22 cellular contexts compared by ENCODE assay signal in genomic region chr9:136448655-136449054, GRCh38. TPM values are rescaled to one million over a fixed set of nuclear protein-coding genes. Genes with fewer than 3 reads are reported as not detected.
A peak's percentile ranks its signal among the peaks of the same experiment; 100 is the strongest.
DNase-seq lines count a peak whose midpoint lies in the region; ATAC-seq and TF ChIP-seq lines count a peak whose summit lies in the region.
"Had no signal": no experiment of that assay in that cellular context is flagged by ENCODE, and none has a peak within 500 bp of the region (broad histone marks: within the 10 kb centered on the region; RNA-seq: fewer than 3 reads in every experiment).

No MANE protein-coding gene starts in this region.

- H3K4ac ChIP-seq in neuronal stem cell (ENCODE audit: low read length) = no peak overlapping the region

- H3K4me1 ChIP-seq in BLaER1 treated with 17β-estradiol and CSF1 and Interleukin-3, amounts not matched to agents 10 nM and 100 nM = peaks cover 9 to 90% (median 86%) of the 10 kb centered on the region in 10 experiments
- H3K4me1 ChIP-seq in HEK293 (ENCODE audit: control insufficient read depth, insufficient read depth, low read length) (no peaks in the 10 kb centered on the region), neuronal stem cell (ENCODE audit: control insufficient read depth in 2 of 2, insufficient read depth in 1 of 2, low read depth in 1 of 2, low read length in 2 of 2) (no peaks in the 10 kb centered on the region), body of pancreas (no peaks in the 10 kb centered on the region)
- H3K4me1 ChIP-seq: A549, BE2C, HAP-1 had no signal

- no peaks in the 10 kb centered on the region for H3K9me3 ChIP-seq in BLaER1 treated with 17β-estradiol and CSF1 and Interleukin-3, amounts not matched to agents 10 nM and 100 nM (replicated peaks in 1 of 11)
- H3K9me3 ChIP-seq in HEK293 (ENCODE audit: control insufficient read depth, insufficient read depth, low read depth, low read length) (no peaks in the 10 kb centered on the region), neuronal stem cell (replicated peaks in 1 of 2; ENCODE audit: control insufficient read depth in 2 of 2, insufficient read depth in 1 of 2, low read depth in 1 of 2, low read length in 2 of 2) (no peaks in the 10 kb centered on the region), body of pancreas (no peaks in the 10 kb centered on the region)
- H3K9me3 ChIP-seq: A549, BE2C, HAP-1 had no signal

- DNase-seq in head of caudate nucleus (peak in 27 of 42 donors; percentile 9 to 78 (median 41)), neuronal stem cell (ENCODE audit: low spot score) (no peak), NOMO-1 treated with DMSO at 0.1 percent for 48 hours (lab: John Stamatoyannopoulos, UW; ENCODE audit: unreplicated experiment) (no peak), NCI-H2029 treated with DMSO at 0.1 percent for 48 hours (lab: John Stamatoyannopoulos, UW) (no peak), progenitor cell of endocrine pancreas (ENCODE audit: low spot score, unreplicated experiment) (no peak), body of pancreas (no peak)
- DNase-seq: 8988T; ACHN; AML-193; BE2C; CD4-positive, CD25-positive, alpha-beta regulatory T cell; CD8-positive, alpha-beta T cell; DMS 273 treated with DMSO at 0.1 percent for 48 hours; DMS79; EL; GF-D8; GOT3 had no signal

- no peaks in the 10 kb centered on the region for H3K9me3 Mint-ChIP-seq in progenitor cell of endocrine pancreas (ENCODE audit: low read depth)
- H3K9me3 Mint-ChIP-seq: CD4-positive, CD25-positive, alpha-beta regulatory T cell; CD8-positive, alpha-beta T cell had no signal

- H3K36me3 ChIP-seq in BLaER1 treated with 17β-estradiol and CSF1 and Interleukin-3, amounts not matched to agents 10 nM and 100 nM = peaks cover 85 to 100% (median 95%) of the 10 kb centered on the region in 11 experiments
- H3K36me3 ChIP-seq in HEK293 (ENCODE audit: control insufficient read depth in 2 of 2, insufficient read depth in 1 of 2, low read length in 2 of 2) (peaks cover 19 to 89% of the 10 kb centered on the region in 2 experiments; a peak in 2 of 3 replicates), neuronal stem cell (replicated peaks in 1 of 2; ENCODE audit: control insufficient read depth in 2 of 2, insufficient read depth in 2 of 2, low read length in 2 of 2) (peaks cover 55 to 90% of the 10 kb centered on the region in 2 donors), body of pancreas (replicated peaks in 1 of 2; ENCODE audit: insufficient read depth in 1 of 2, low read depth in 2 of 2) (peaks cover 14 to 52% of the 10 kb centered on the region in 2 donors)

- H3K79me1 ChIP-seq in neuronal stem cell (ENCODE audit: low read depth, low read length) = peaks cover 4% of the 10 kb centered on the region

- no peak overlapping the region for H4K91ac ChIP-seq in neuronal stem cell (ENCODE audit: low read depth, low read length, poor library complexity)

- POLR2A ChIA-PET in HEK293 (lab: Yijun Ruan, JAX) = no interaction called here

- TF ChIP-seq CTCF in HEK293 (tag by site-specific recombination; IDR thresholded peaks at IDR 0.05) = no peak
- TF ChIP-seq CTCF in progenitor cell of endocrine pancreas (IDR thresholded peaks at IDR 0.05; ENCODE audit: unreplicated experiment) = no peak
- no peak for TF ChIP-seq CTCF in body of pancreas (IDR thresholded peaks at IDR 0.05)

- CTCF ChIA-PET in HEK293 (lab: Yijun Ruan, JAX) = no interaction called here

- H3K23ac ChIP-seq in neuronal stem cell (ENCODE audit: low read depth, low read length, poor library complexity) = no peak overlapping the region

- H2AK5ac ChIP-seq in neuronal stem cell (ENCODE audit: low read depth, low read length) = no peak overlapping the region

- H3K27ac Mint-ChIP-seq in progenitor cell of endocrine pancreas = no peak overlapping the region
- H3K27ac Mint-ChIP-seq: CD4-positive, CD25-positive, alpha-beta regulatory T cell; CD8-positive, alpha-beta T cell had no signal

- H3K18ac ChIP-seq in neuronal stem cell (ENCODE audit: low read length) = no peak overlapping the region

- peak overlapping the region in 10 of 11 experiments; percentile 48 to 93 (median 82); a peak in 16 of 22 replicates for H3K4me2 ChIP-seq in BLaER1 treated with 17β-estradiol and CSF1 and Interleukin-3, amounts not matched to agents 10 nM and 100 nM
- H3K4me2 ChIP-seq in neuronal stem cell (ENCODE audit: insufficient read depth, low read length, poor library complexity, severe bottlenecking) = no peak overlapping the region
- H3K4me2 ChIP-seq: A549 had no signal

- H3K9ac ChIP-seq in BLaER1 treated with 17β-estradiol and CSF1 and Interleukin-3, amounts not matched to agents 10 nM and 100 nM = peak overlapping the region in 1 of 11 experiments; percentile 4; a peak in 2 of 22 replicates
- no peak overlapping the region for H3K9ac ChIP-seq in neuronal stem cell (ENCODE audit: low read depth, low read length, poor library complexity)

- H2BK5ac ChIP-seq in neuronal stem cell (ENCODE audit: low read length) = no peak overlapping the region

- H3K27me3 ChIP-seq in BLaER1 treated with 17β-estradiol and CSF1 and Interleukin-3, amounts not matched to agents 10 nM and 100 nM = no peaks in the 10 kb centered on the region
- no peaks in the 10 kb centered on the region for H3K27me3 ChIP-seq in neuronal stem cell (ENCODE audit: control insufficient read depth in 3 of 3, insufficient read depth in 3 of 3, low read depth in 1 of 3, low read length in 3 of 3)
- no peaks in the 10 kb centered on the region for H3K27me3 ChIP-seq in body of pancreas
- H3K27me3 ChIP-seq: BE2C had no signal

- no peak overlapping the region for H2AFZ ChIP-seq in neuronal stem cell (ENCODE audit: low read length)

- H3K36me3 Mint-ChIP-seq in progenitor cell of endocrine pancreas (ENCODE audit: insufficient read depth) = peaks cover 32% of the 10 kb centered on the region

- no peak overlapping the region for H3K4me3 ChIP-seq in BLaER1 treated with 17β-estradiol and CSF1 and Interleukin-3, amounts not matched to agents 10 nM and 100 nM
- no peak overlapping the region for H3K4me3 ChIP-seq in HEK293 (ENCODE audit: low read depth, low read length)
- no peak overlapping the region for H3K4me3 ChIP-seq in neuronal stem cell (ENCODE audit: low read length in 2 of 2)
- H3K4me3 ChIP-seq in body of pancreas = no peak overlapping the region
- H3K4me3 ChIP-seq: A549, HAP-1 had no signal

- peaks cover 71 to 100% (median 98%) of the 10 kb centered on the region in 11 experiments for H4K20me1 ChIP-seq in BLaER1 treated with 17β-estradiol and CSF1 and Interleukin-3, amounts not matched to agents 10 nM and 100 nM

- H3K27me3 Mint-ChIP-seq in progenitor cell of endocrine pancreas = no peaks in the 10 kb centered on the region
- H3K27me3 Mint-ChIP-seq: CD4-positive, CD25-positive, alpha-beta regulatory T cell had no signal

- no CpG with 5 or more reads among the region's 3 CpGs for WGBS in neuronal stem cell (ENCODE audit: extremely low coverage in 2 of 2, insufficient read length in 2 of 2, insufficient replicate concordance in 1 of 2), 2 donors
- WGBS in body of pancreas, 2 donors = 74 to 80% methylated on average over 3 of the region's 3 CpGs

- H3K4me3 Mint-ChIP-seq in progenitor cell of endocrine pancreas (ENCODE audit: low read depth) = no peak overlapping the region
- H3K4me3 Mint-ChIP-seq: CD4-positive, CD25-positive, alpha-beta regulatory T cell; CD8-positive, alpha-beta T cell had no signal

- H3K27ac ChIP-seq in BLaER1 treated with 17β-estradiol and CSF1 and Interleukin-3, amounts not matched to agents 10 nM and 100 nM = no peak overlapping the region
- H3K27ac ChIP-seq in HEK293 (ENCODE audit: extremely low read depth, low read depth, low read length) = no peak overlapping the region
- no peak overlapping the region for H3K27ac ChIP-seq in neuronal stem cell (replicated peaks; ENCODE audit: low read length)
- H3K27ac ChIP-seq in body of pancreas = no peak overlapping the region
- H3K27ac ChIP-seq: A549, C4-2B had no signal

- H3K14ac ChIP-seq in neuronal stem cell (ENCODE audit: low read length) = no peak overlapping the region

- no peak overlapping the region for H2BK15ac ChIP-seq in neuronal stem cell (ENCODE audit: low read length)

- H2BK12ac ChIP-seq in neuronal stem cell (ENCODE audit: low read length) = no peak overlapping the region

- intact Hi-C loops in head of caudate nucleus (cut with DNase I) (no loop called here), body of pancreas (cut with DNase I) (no loop called here)

- no peak for ATAC-seq in body of pancreas
- ATAC-seq: A549; CD8-positive, alpha-beta T cell had no signal

- TF ChIP-seq POLR2A in body of pancreas (IDR thresholded peaks at IDR 0.05) = no peak

- H3K4me1 Mint-ChIP-seq in progenitor cell of endocrine pancreas (ENCODE audit: low read depth) = no peaks in the 10 kb centered on the region

- peak overlapping the region; percentile 65 for H4K8ac ChIP-seq in neuronal stem cell (ENCODE audit: low read depth, low read length)

- no peak overlapping the region for H2BK120ac ChIP-seq in neuronal stem cell (ENCODE audit: low read depth, low read length)

TF ChIP-seq in HEK293, 187 proteins besides CTCF, POLR2A, EP300 and RAD21 (continues in another document):
- TF ChIP-seq ZNF600 (tag by site-specific recombination; IDR thresholded peaks at IDR 0.05) (peak; percentile 56; the same call in 1 of the 2 replicates), ZNF510 (tag by site-specific recombination; IDR thresholded peaks at IDR 0.05; ENCODE audit: insufficient replicate concordance) (no peak), ZNF391 (tag by site-specific recombination; IDR thresholded peaks at IDR 0.05; ENCODE audit: borderline replicate concordance, low read depth) (no peak), ZNF776 (tag by site-specific recombination; IDR thresholded peaks at IDR 0.05; ENCODE audit: borderline replicate concordance) (no peak), ZNF701 (tag by site-specific recombination; IDR thresholded peaks at IDR 0.05) (no peak)

RNA-seq across cellular contexts. Expression of gene INPP5E, which starts 9.0 kb away (rescaled TPM):
- 17.9 TPM for polyA plus RNA-seq in neuronal stem cell (2013, experiment 1 of 2)
- polyA plus RNA-seq in neuronal stem cell (2013, experiment 2 of 2) = 17.2 TPM
- total RNA-seq in progenitor cell of endocrine pancreas = 25.1 and 26.2 TPM in 2 replicates
- 10 to 100 TPM in 1 of 2 donors, 1 to 10 TPM in 1; 8.8 to 25.4 TPM for total RNA-seq in body of pancreas

RNA-seq across cellular contexts. Expression of gene SEC16A, which starts 34.2 kb away (rescaled TPM):
- 14.7 TPM for polyA plus RNA-seq in neuronal stem cell (2013, experiment 1 of 2)
- 15.9 TPM for polyA plus RNA-seq in neuronal stem cell (2013, experiment 2 of 2)
- 76.1 and 78.8 TPM in 2 replicates for total RNA-seq in progenitor cell of endocrine pancreas
- total RNA-seq in body of pancreas = 10 to 100 TPM; 35.3 to 75.8 TPM

RNA-seq across cellular contexts. Expression of gene PMPCA, which starts 38.2 kb away (rescaled TPM):
- 37.1 TPM for polyA plus RNA-seq in neuronal stem cell (2013, experiment 1 of 2)
- 37.8 TPM for polyA plus RNA-seq in neuronal stem cell (2013, experiment 2 of 2)
- total RNA-seq in progenitor cell of endocrine pancreas (63.6 and 68.3 TPM in 2 replicates), body of pancreas (10 to 100 TPM; 23.6 to 25.1 TPM)

RNA-seq across cellular contexts. Expression of gene ENTR1, which starts 38.2 kb away (rescaled TPM):
- 53.7 TPM for polyA plus RNA-seq in neuronal stem cell (2013, experiment 1 of 2)
- 51.2 TPM for polyA plus RNA-seq in neuronal stem cell (2013, experiment 2 of 2)
- total RNA-seq in progenitor cell of endocrine pancreas = 68.3 and 70.9 TPM in 2 replicates
- total RNA-seq in body of pancreas = 10 to 100 TPM; 20.2 to 71.5 TPM

RNA-seq across cellular contexts. Expression of gene SNAPC4, which starts 48.7 kb away (rescaled TPM):
- polyA plus RNA-seq in neuronal stem cell (2013, experiment 1 of 2) = 7.2 TPM
- 7.1 TPM for polyA plus RNA-seq in neuronal stem cell (2013, experiment 2 of 2)
- total RNA-seq in progenitor cell of endocrine pancreas (22.3 and 23.7 TPM in 2 replicates), body of pancreas (10 to 100 TPM in 1 of 2 donors, 1 to 10 TPM in 1; 8.8 to 19.1 TPM)

Comparison
In these comparisons a context has a peak if more than half of its experiments do, and no peak if none do; other contexts are left out.
1. DNase-seq: peak in head of caudate nucleus (27 of 42); none in neuronal stem cell (single experiment), NOMO-1 treated with DMSO at 0.1 percent for 48 hours (single experiment), NCI-H2029 treated with DMSO at 0.1 percent for 48 hours (single experiment), progenitor cell of endocrine pancreas (single experiment) and body of pancreas (0 of 4).